20 cellular contexts compared by ENCODE assay signal in the genomic region with DNA sequence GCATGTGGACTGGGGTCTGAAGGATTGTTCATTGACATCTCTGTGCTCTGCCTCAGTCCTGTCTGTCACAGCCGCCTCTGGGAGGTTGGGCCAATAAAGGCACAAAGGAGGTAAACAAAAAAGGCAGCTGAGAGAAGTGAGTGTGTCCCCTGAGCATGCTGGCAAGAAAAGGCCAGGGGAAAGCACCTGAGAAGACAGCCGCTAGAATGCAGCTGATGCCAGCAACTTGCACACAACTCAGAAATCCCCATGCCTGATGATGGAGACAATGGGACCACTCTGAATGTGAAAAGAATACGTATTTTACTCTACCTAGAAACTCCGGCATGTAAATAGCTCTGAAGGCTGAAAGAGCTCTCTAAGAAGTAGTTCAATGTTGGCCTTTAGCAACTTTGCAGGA.
"Had no signal": no experiment of that assay in that cellular context is flagged by ENCODE, and none has a peak within 500 bp of the region (broad histone marks: within the 10 kb centered on the region; RNA-seq: fewer than 3 reads in every experiment).

No MANE protein-coding gene starts in this region.

- H3K27me3 ChIP-seq: cardiac muscle cell, esophagus squamous epithelium, heart left ventricle, right atrium auricular region, transverse colon had no signal

- H3K4me3 ChIP-seq: cardiac muscle cell, esophagus squamous epithelium, heart left ventricle, lung, mucosa of descending colon, right atrium auricular region, smooth muscle cell, transverse colon had no signal

- ATAC-seq: activated CD4-positive, alpha-beta T cell treated with anti-CD3 and anti-CD28 coated beads for 36 hours; activated T-cell treated with anti-CD3 and anti-CD28 coated beads, Interleukin-2, amount 50 U/mL, for 72 hours; heart left ventricle; left colon; mucosa of descending colon; naive thymus-derived CD8-positive, alpha-beta T cell had no signal

- H3K4me2 ChIP-seq: smooth muscle cell had no signal

- H3K36me3 ChIP-seq: cardiac muscle cell, esophagus squamous epithelium, heart left ventricle, right atrium auricular region, transverse colon had no signal

- DNase-seq: activated CD4-positive, alpha-beta memory T cell treated with anti-CD3 and anti-CD28 coated beads, Interleukin-2, amount 10 ng/mL, durations not matched to agents 7 days and 5 days; activated CD4-positive, alpha-beta T cell treated with anti-CD3 and anti-CD28 coated beads for 36 hours; activated CD8-positive, alpha-beta memory T cell treated with anti-CD3 and anti-CD28 coated beads, Interleukin-2, amount 50 U/mL, for 4 hours; activated T-cell treated with anti-CD3 and anti-CD28 coated beads, Interleukin-2, amount 50 U/mL, for 72 hours; esophagus squamous epithelium; foreskin fibroblast; heart left ventricle; immature natural killer cell; left colon; mucosa of descending colon; naive thymus-derived CD8-positive, alpha-beta T cell; nucleus accumbens; stimulated activated naive CD4-positive, alpha-beta T cell; substantia nigra; SW 1271; transverse colon had no signal

- H3K4me1 ChIP-seq: esophagus squamous epithelium, heart left ventricle, right atrium auricular region, transverse colon had no signal

- H3K9me3 ChIP-seq: esophagus squamous epithelium, heart left ventricle, mucosa of descending colon, right atrium auricular region, transverse colon had no signal

- H3K27ac ChIP-seq: cardiac muscle cell, esophagus squamous epithelium, heart left ventricle, right atrium auricular region, transverse colon had no signal
